Comparison of ENCODE assay signal across 8 cellular contexts in genomic region chr7:32496052-32496813, GRCh38. TPM values are rescaled to one million over a fixed set of nuclear protein-coding genes. Genes with fewer than 3 reads are reported as not detected.
DNase-seq lines count a peak whose midpoint lies in the region; ATAC-seq and TF ChIP-seq lines count a peak whose summit lies in the region.

No MANE protein-coding gene starts in this region.

- no peaks in the 10 kb centered on the region for H3K27me3 Mint-ChIP-seq in activated naive CD8-positive, alpha-beta T cell treated with anti-CD3 and anti-CD28 coated beads, Interleukin-2, amount 10 ng/mL, durations not matched to agents 7 days and 5 days

- no peaks in the 10 kb centered on the region for H3K36me3 ChIP-seq in kidney epithelial cell (ENCODE audit: control insufficient read depth, insufficient read depth, low read length)

- H3K9me3 Mint-ChIP-seq in activated naive CD8-positive, alpha-beta T cell treated with anti-CD3 and anti-CD28 coated beads, Interleukin-2, amount 10 ng/mL, durations not matched to agents 7 days and 5 days, result peaks cover 3% of the 10 kb centered on the region

- peak overlapping the region; percentile 87 for H3K4me3 ChIP-seq in kidney epithelial cell (ENCODE audit: low read depth, low read length)

- H3K27ac ChIP-seq in temporal lobe (ENCODE audit: low read depth, low read length), result peak overlapping the region; percentile 84

- ATAC-seq in HG03460 (IDR thresholded peaks at IDR 0.05; ENCODE audit: unreplicated experiment), result peak; percentile 1
- no peak for ATAC-seq in activated naive CD8-positive, alpha-beta T cell treated with anti-CD3 and anti-CD28 coated beads, Interleukin-2, amount 10 ng/mL, durations not matched to agents 7 days and 5 days (ENCODE audit: low read depth)
- ATAC-seq in HG02938 (IDR thresholded peaks at IDR 0.05; ENCODE audit: unreplicated experiment), result no peak

- POLR2A ChIA-PET in activated naive CD8-positive, alpha-beta T cell treated with anti-CD3 and anti-CD28 coated beads, Interleukin-2, amount 10 ng/mL, durations not matched to agents 7 days and 5 days (lab: Charles Lee), result interaction anchor here (0.6 to 1.7 kb wide), 15 partner anchors 8 to 1902 kb away, joined by 3 to 9 read pairs (median 4); partner anchors contain the start of gene KBTBD2

- H3K27ac Mint-ChIP-seq in activated naive CD8-positive, alpha-beta T cell treated with anti-CD3 and anti-CD28 coated beads, Interleukin-2, amount 10 ng/mL, durations not matched to agents 7 days and 5 days, result peak overlapping the region; percentile 95

- H3K36me3 Mint-ChIP-seq in activated naive CD8-positive, alpha-beta T cell treated with anti-CD3 and anti-CD28 coated beads, Interleukin-2, amount 10 ng/mL, durations not matched to agents 7 days and 5 days, result peaks cover 19% of the 10 kb centered on the region

- peaks cover 32% of the 10 kb centered on the region for H3K4me1 Mint-ChIP-seq in activated naive CD8-positive, alpha-beta T cell treated with anti-CD3 and anti-CD28 coated beads, Interleukin-2, amount 10 ng/mL, durations not matched to agents 7 days and 5 days

- peak overlapping the region; percentile 97 for H3K4me3 Mint-ChIP-seq in activated naive CD8-positive, alpha-beta T cell treated with anti-CD3 and anti-CD28 coated beads, Interleukin-2, amount 10 ng/mL, durations not matched to agents 7 days and 5 days

- peak; percentile 53 for DNase-seq in DMS79 (lab: John Stamatoyannopoulos, UW)
- no peak for DNase-seq in activated naive CD8-positive, alpha-beta T cell treated with anti-CD3 and anti-CD28 coated beads, Interleukin-2, amount 10 ng/mL, durations not matched to agents 7 days and 5 days
- no peak for DNase-seq in kidney epithelial cell (ENCODE audit: low read depth)
- DNase-seq in COR-L47 (lab: John Stamatoyannopoulos, UW), result no peak
- DNase-seq in NCI-H1694 treated with DMSO at 0.1 percent for 48 hours (lab: John Stamatoyannopoulos, UW), result no peak

- no peak for TF ChIP-seq CTCF in kidney epithelial cell (IDR thresholded peaks at IDR 0.05; ENCODE audit: insufficient read depth, low read length, poor library complexity, severe bottlenecking)

- no peaks in the 10 kb centered on the region for H3K27me3 ChIP-seq in kidney epithelial cell (ENCODE audit: control insufficient read depth, insufficient read depth, low read length)

RNA-seq across cellular contexts. Expression of gene AVL9, which starts 0.9 kb away (rescaled TPM):
- total RNA-seq in activated naive CD8-positive, alpha-beta T cell treated with anti-CD3 and anti-CD28 coated beads, Interleukin-2, amount 10 ng/mL, durations not matched to agents 7 days and 5 days, result 10 to 100 TPM; 35.9 to 42.2 TPM
- total RNA-seq in kidney epithelial cell, result 50.6 and 64.1 TPM in 2 replicates
- 48.7 TPM for total RNA-seq in temporal lobe

RNA-seq across cellular contexts. Expression of gene LSM5, which starts 6.1 kb away (rescaled TPM):
- total RNA-seq in activated naive CD8-positive, alpha-beta T cell treated with anti-CD3 and anti-CD28 coated beads, Interleukin-2, amount 10 ng/mL, durations not matched to agents 7 days and 5 days, result 10 to 100 TPM; 71.6 to 72.8 TPM
- 10.0 and 23.1 TPM in 2 replicates for total RNA-seq in kidney epithelial cell
- total RNA-seq in temporal lobe, result 20.2 TPM
